ENCODE assay signal across 8 cellular contexts in genomic region chr21:25501996-25502665, GRCh38.
DNase-seq lines count a peak whose midpoint lies in the region; ATAC-seq lines count a peak whose summit lies in the region.

No MANE protein-coding gene starts in this region.

- peaks cover 85% of the 10 kb centered on the region for H3K4me1 Mint-ChIP-seq in activated T-cell treated with anti-CD3 and anti-CD28 coated beads, Interleukin-2, amount 50 U/mL, for 72 hours (ENCODE audit: low read depth)

- no peaks in the 10 kb centered on the region for H3K36me3 ChIP-seq in aorta (ENCODE audit: control insufficient read depth in 1 of 2, insufficient read depth in 2 of 2, low read length in 1 of 2)

- peak; percentile 47 for ATAC-seq in HG03439 (IDR thresholded peaks at IDR 0.05; ENCODE audit: unreplicated experiment)
- ATAC-seq in activated T-cell treated with anti-CD3 and anti-CD28 coated beads, Interleukin-2, amount 50 U/mL, for 72 hours (replicated peaks in 1 of 2), result peak; percentile 91 to 97
- ATAC-seq in HG02571 (IDR thresholded peaks at IDR 0.05; ENCODE audit: unreplicated experiment), result no peak
- ATAC-seq in aorta (ENCODE audit: low FRiP score), result no peak

- peak overlapping the region; percentile 34 to 70 for H3K4me3 Mint-ChIP-seq in activated T-cell treated with anti-CD3 and anti-CD28 coated beads, Interleukin-2, amount 50 U/mL, for 72 hours

- H3K4me1 ChIP-seq in aorta (ENCODE audit: control insufficient read depth in 1 of 2, insufficient read depth in 2 of 2, low read length in 2 of 2), result no peaks in the 10 kb centered on the region

- H3K27ac ChIP-seq in aorta (ENCODE audit: low read depth in 1 of 2, low read length in 2 of 2), result no peak overlapping the region

- peak overlapping the region; percentile 91 for H3K27ac Mint-ChIP-seq in activated T-cell treated with anti-CD3 and anti-CD28 coated beads, Interleukin-2, amount 50 U/mL, for 72 hours

- peaks cover 3% of the 10 kb centered on the region for H3K9me3 ChIP-seq in aorta (ENCODE audit: control insufficient read depth, low read length)

- peaks cover 13 to 17% of the 10 kb centered on the region in 2 donors for H3K9me3 Mint-ChIP-seq in activated T-cell treated with anti-CD3 and anti-CD28 coated beads, Interleukin-2, amount 50 U/mL, for 72 hours

- 42 to 58% methylated on average over 1 of the region's 1 CpG for WGBS in aorta, 2 donors

- intact Hi-C loops in aorta (cut with DNase I), result no loop called here

- no peaks in the 10 kb centered on the region for H3K27me3 ChIP-seq in aorta (ENCODE audit: control insufficient read depth in 1 of 2, insufficient read depth in 2 of 2, low read length in 1 of 2)

- no peaks in the 10 kb centered on the region for H3K27me3 Mint-ChIP-seq in activated T-cell treated with anti-CD3 and anti-CD28 coated beads, Interleukin-2, amount 50 U/mL, for 72 hours (ENCODE audit: low read depth)

- no peak overlapping the region for H3K4me3 ChIP-seq in aorta (ENCODE audit: low read length in 2 of 2)

- H3K36me3 Mint-ChIP-seq in activated T-cell treated with anti-CD3 and anti-CD28 coated beads, Interleukin-2, amount 50 U/mL, for 72 hours (ENCODE audit: insufficient read depth in 2 of 2), result peaks cover 31 to 38% of the 10 kb centered on the region in 2 donors

- DNase-seq in activated CD4-positive, alpha-beta T cell treated with anti-CD3 and anti-CD28 coated beads for 4 hours, result peak; percentile 42 to 51
- DNase-seq in activated CD4-positive, alpha-beta T cell treated with anti-CD3 and anti-CD28 coated beads for 1 hour, result no peak
- DNase-seq in activated T-cell treated with anti-CD3 and anti-CD28 coated beads, Interleukin-2, amount 50 U/mL, for 72 hours, result peak; percentile 73 to 79
- DNase-seq in stimulated activated CD8-positive, alpha-beta memory T cell treated with anti-CD3 and anti-CD28 coated beads, Interleukin-7, amount 100 ng/mL, for 24 hours (ENCODE audit: low read depth), result peak; percentile 34
- DNase-seq in effector CD4-positive, alpha-beta T cell, result no peak
- DNase-seq in aorta, result no peak

Comparison
In these comparisons a context has a peak if more than half of its experiments do, and no peak if none do; other contexts are left out.
1. DNase-seq: peak in activated CD4-positive, alpha-beta T cell treated with anti-CD3 and anti-CD28 coated beads for 4 hours (2 of 2), activated T-cell treated with anti-CD3 and anti-CD28 coated beads, Interleukin-2, amount 50 U/mL, for 72 hours (2 of 2) and stimulated activated CD8-positive, alpha-beta memory T cell treated with anti-CD3 and anti-CD28 coated beads, Interleukin-7, amount 100 ng/mL, for 24 hours (single experiment); none in activated CD4-positive, alpha-beta T cell treated with anti-CD3 and anti-CD28 coated beads for 1 hour (single experiment), effector CD4-positive, alpha-beta T cell (single experiment) and aorta (0 of 2).
2. ATAC-seq: peak in HG03439 (single experiment) and activated T-cell treated with anti-CD3 and anti-CD28 coated beads, Interleukin-2, amount 50 U/mL, for 72 hours (2 of 2); none in HG02571 (single experiment) and aorta (single experiment).